ENCODE assay signal across 1 cellular context in the genomic region with DNA sequence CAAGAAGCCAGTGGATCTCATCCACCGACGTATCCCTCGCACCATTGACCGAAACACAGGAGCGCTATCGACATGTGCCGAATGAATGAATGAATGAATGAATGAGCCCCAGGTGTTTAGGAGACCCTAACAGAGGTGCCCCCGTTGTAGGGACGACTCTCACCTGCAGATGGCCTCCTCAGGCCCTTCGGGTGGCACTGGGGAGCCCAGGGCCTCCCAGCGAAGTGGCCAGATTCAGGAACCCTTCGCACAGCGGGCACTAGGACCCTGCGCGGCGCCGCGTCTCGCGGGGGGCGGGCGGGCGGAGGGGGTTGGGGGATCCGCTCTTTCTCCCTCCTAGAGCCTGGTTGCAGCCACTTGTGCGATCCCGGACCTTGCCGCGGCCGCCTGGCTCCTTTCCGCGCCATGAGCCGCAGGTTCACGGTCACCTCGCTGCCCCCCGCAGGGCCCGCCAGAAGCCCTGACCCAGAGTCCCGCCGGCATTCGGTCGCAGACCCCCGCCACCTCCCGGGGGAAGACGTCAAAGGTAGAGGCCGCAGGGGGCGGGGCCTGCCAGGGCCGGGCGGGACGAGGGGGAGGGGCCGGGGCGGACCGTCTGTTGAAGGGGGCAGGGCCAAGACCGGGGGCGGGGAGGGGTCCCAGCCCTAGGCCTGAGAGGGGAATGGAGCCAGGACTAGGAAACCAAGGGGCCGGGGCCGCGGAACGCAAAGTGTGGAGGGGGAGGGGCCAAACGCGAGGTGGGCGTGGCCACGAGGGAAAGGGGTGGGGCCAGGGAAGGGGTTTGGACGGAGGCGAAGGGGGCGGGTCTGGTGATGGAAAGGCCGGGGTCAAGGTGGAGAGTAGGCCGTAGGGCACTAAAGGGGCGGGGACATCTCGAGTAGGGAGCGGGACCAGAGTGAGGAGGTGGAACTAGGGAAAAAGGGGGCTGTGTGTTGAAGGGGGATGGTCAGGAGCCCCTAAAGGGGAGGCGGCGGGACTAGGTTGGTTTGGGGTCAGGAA.
TF ChIP-seq lines count a peak whose summit lies in the region.

No MANE protein-coding gene starts in this region.

TF ChIP-seq in HEK293, 187 proteins besides CTCF, POLR2A, EP300 and RAD21 (continued from another document):
- TF ChIP-seq, protein P1, sequence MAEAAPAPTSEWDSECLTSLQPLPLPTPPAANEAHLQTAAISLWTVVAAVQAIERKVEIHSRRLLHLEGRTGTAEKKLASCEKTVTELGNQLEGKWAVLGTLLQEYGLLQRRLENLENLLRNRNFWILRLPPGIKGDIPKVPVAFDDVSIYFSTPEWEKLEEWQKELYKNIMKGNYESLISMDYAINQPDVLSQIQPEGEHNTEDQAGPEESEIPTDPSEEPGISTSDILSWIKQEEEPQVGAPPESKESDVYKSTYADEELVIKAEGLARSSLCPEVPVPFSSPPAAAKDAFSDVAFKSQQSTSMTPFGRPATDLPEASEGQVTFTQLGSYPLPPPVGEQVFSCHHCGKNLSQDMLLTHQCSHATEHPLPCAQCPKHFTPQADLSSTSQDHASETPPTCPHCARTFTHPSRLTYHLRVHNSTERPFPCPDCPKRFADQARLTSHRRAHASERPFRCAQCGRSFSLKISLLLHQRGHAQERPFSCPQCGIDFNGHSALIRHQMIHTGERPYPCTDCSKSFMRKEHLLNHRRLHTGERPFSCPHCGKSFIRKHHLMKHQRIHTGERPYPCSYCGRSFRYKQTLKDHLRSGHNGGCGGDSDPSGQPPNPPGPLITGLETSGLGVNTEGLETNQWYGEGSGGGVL (tag by site-specific recombination; IDR thresholded peaks at IDR 0.05), result peak; percentile 57; the same call in 1 of the 2 replicates
- TF ChIP-seq ZNF184 (tag by site-specific recombination; IDR thresholded peaks at IDR 0.05) (no peak), ZNF629 (tag by site-specific recombination; IDR thresholded peaks at IDR 0.05) (peak; percentile 38; the same call in 1 of the 2 replicates), ZNF23 (tag by site-specific recombination; IDR thresholded peaks at IDR 0.05; ENCODE audit: borderline replicate concordance) (no peak), SETDB1 (IDR thresholded peaks at IDR 0.05; ENCODE audit: insufficient read length, low read length) (no peak), ZNF623 (tag by site-specific recombination; IDR thresholded peaks at IDR 0.05) (no peak), ZNF660 (tag by site-specific recombination; IDR thresholded peaks at IDR 0.05) (no peak), ZNF837 (tag by site-specific recombination; IDR thresholded peaks at IDR 0.05) (no peak), ZNF266 (tag by site-specific recombination; IDR thresholded peaks at IDR 0.05; ENCODE audit: low read depth) (no peak), HOXD13 (CRISPR knock-in tag; IDR thresholded peaks at IDR 0.05; ENCODE audit: borderline replicate concordance) (no peak), ZNF341 (tag by site-specific recombination; IDR thresholded peaks at IDR 0.05; ENCODE audit: low read depth) (peak; percentile 83), WT1 (tag by site-specific recombination; IDR thresholded peaks at IDR 0.05) (0 out of 2 replicates have a peak, but pooled peaks have one; percentile 49)
- TF ChIP-seq, protein P2, sequence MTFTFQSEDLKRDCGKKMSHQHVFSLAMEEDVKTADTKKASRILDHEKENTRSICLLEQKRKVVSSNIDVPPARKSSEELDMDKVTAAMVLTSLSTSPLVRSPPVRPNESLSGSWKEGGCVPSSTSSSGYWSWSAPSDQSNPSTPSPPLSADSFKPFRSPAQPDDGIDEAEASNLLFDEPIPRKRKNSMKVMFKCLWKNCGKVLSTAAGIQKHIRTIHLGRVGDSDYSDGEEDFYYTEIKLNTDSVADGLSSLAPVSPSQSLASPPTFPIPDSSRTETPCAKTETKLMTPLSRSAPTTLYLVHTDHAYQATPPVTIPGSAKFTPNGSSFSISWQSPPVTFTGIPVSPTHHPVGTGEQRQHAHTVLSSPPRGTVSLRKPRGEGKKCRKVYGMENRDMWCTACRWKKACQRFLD (tag by site-specific recombination; IDR thresholded peaks at IDR 0.05), result no peak
- TF ChIP-seq, protein P3, sequence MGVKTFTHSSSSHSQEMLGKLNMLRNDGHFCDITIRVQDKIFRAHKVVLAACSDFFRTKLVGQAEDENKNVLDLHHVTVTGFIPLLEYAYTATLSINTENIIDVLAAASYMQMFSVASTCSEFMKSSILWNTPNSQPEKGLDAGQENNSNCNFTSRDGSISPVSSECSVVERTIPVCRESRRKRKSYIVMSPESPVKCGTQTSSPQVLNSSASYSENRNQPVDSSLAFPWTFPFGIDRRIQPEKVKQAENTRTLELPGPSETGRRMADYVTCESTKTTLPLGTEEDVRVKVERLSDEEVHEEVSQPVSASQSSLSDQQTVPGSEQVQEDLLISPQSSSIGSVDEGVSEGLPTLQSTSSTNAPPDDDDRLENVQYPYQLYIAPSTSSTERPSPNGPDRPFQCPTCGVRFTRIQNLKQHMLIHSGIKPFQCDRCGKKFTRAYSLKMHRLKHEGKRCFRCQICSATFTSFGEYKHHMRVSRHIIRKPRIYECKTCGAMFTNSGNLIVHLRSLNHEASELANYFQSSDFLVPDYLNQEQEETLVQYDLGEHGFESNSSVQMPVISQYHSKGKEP (tag by site-specific recombination; IDR thresholded peaks at IDR 0.05), result no peak
- TF ChIP-seq, protein P4, sequence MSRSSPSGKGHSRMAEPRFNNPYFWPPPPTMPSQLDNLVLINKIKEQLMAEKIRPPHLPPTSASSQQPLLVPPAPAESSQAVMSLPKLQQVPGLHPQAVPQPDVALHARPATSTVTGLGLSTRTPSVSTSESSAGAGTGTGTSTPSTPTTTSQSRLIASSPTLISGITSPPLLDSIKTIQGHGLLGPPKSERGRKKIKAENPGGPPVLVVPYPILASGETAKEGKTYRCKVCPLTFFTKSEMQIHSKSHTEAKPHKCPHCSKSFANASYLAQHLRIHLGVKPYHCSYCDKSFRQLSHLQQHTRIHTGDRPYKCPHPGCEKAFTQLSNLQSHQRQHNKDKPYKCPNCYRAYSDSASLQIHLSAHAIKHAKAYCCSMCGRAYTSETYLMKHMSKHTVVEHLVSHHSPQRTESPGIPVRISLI (tag by site-specific recombination; IDR thresholded peaks at IDR 0.05), result no peak
TF ChIP-seq in HEK293: peak in this region for 33.
